In genomic region chr15:90375071-90375470, GRCh38 we compare ENCODE assay signal across 2 cellular contexts.
TF ChIP-seq lines count a peak whose summit lies in the region.

No MANE protein-coding gene starts in this region.

TF ChIP-seq in IMR-90, 13 proteins besides CTCF, POLR2A, EP300 and RAD21:
- TF ChIP-seq CHD1 (IDR thresholded peaks at IDR 0.05; ENCODE audit: low read depth, low read length) (no peak), MAFK (IDR thresholded peaks at IDR 0.05; ENCODE audit: low read depth, low read length) (peak; percentile 82)

TF ChIP-seq in K562, 482 proteins besides CTCF, POLR2A, EP300 and RAD21:
- TF ChIP-seq NFYB (IDR thresholded peaks at IDR 0.05; ENCODE audit: extremely low read depth, insufficient read length) (peak; percentile 75), PHF21A (IDR thresholded peaks at IDR 0.05; ENCODE audit: borderline replicate concordance, low read depth) (no peak), LARP7 (IDR thresholded peaks at IDR 0.05) (no peak), PML (IDR thresholded peaks at IDR 0.05; ENCODE audit: low read length) (no peak), ZNF408 (CRISPR knock-in tag; IDR thresholded peaks at IDR 0.05; ENCODE audit: low read depth) (no peak), C11orf30 (IDR thresholded peaks at IDR 0.05; ENCODE audit: low read depth) (peak; percentile 62; the same call in 1 of the 2 replicates), ATF3 (IDR thresholded peaks at IDR 0.05) (no peak), ATF3 (CRISPR knock-in tag; conservative IDR thresholded peaks at IDR 0.05) (no peak), MLLT1 (IDR thresholded peaks at IDR 0.05) (no peak), FOXO4 (CRISPR knock-in tag; IDR thresholded peaks at IDR 0.05) (no peak), NFE2L1 (tag; IDR thresholded peaks at IDR 0.05; ENCODE audit: borderline replicate concordance, low read depth) (no peak), EP400 (IDR thresholded peaks at IDR 0.05) (no peak), NR2C1 (IDR thresholded peaks at IDR 0.05) (no peak), NR2C1 (tag; IDR thresholded peaks at IDR 0.05) (no peak), ZNF316 (IDR thresholded peaks at IDR 0.05) (peak; percentile 83), PBX2 (CRISPR knock-in tag; IDR thresholded peaks at IDR 0.05; ENCODE audit: low read depth) (no peak), PBX2 (tag; conservative IDR thresholded peaks at IDR 0.05; ENCODE audit: low read depth) (no peak), ZBTB1 (CRISPR knock-in tag; IDR thresholded peaks at IDR 0.05; ENCODE audit: borderline replicate concordance, low read depth) (no peak), MAFG (tag; conservative IDR thresholded peaks at IDR 0.05) (0 out of 2 replicates have a peak, but pooled peaks have one; percentile 25)
